10 cellular contexts compared by ENCODE assay signal in genomic region chr20:44186674-44187053, GRCh38. TPM values are rescaled to one million over a fixed set of nuclear protein-coding genes. Genes with fewer than 3 reads are reported as not detected.
DNase-seq lines count a peak whose midpoint lies in the region; ATAC-seq and TF ChIP-seq lines count a peak whose summit lies in the region.
"Had no signal": no experiment of that assay in that cellular context is flagged by ENCODE, and none has a peak within 500 bp of the region (broad histone marks: within the 10 kb centered on the region; RNA-seq: fewer than 3 reads in every experiment).

No MANE protein-coding gene starts in this region.

- no peak for TF ChIP-seq POLR2A in tibial nerve (IDR thresholded peaks at IDR 0.05)

- DNase-seq in DMS 273 (lab: John Stamatoyannopoulos, UW; ENCODE audit: unreplicated experiment), result peak; percentile 33
- DNase-seq in DMS 273 treated with DMSO at 0.1 percent for 48 hours (lab: John Stamatoyannopoulos, UW), result no peak
- DNase-seq in epithelial cell of esophagus (ENCODE audit: low read depth), result no peak
- DNase-seq in tibial nerve (ENCODE audit: low spot score in 2 of 2), result no peak
- no peak for DNase-seq in NCI-H1092 treated with DMSO at 0.1 percent for 48 hours (lab: John Stamatoyannopoulos, UW)
- DNase-seq in NCI-H748 treated with DMSO at 0.1 percent for 48 hours (lab: John Stamatoyannopoulos, UW), result no peak
- DNase-seq: activated CD4-positive, alpha-beta T cell treated with anti-CD3 and anti-CD28 coated beads, Interleukin-2, amount 50 U/mL, for 1 hour had no signal

- H3K4me3 ChIP-seq in epithelial cell of esophagus (ENCODE audit: low read length) (peak overlapping the region; percentile 35), muscle layer of colon (ENCODE audit: low read depth in 1 of 2, low read length in 2 of 2) (peak overlapping the region; percentile 67 to 88), tibial nerve (peak overlapping the region; percentile 13 to 48 (median 25))

- H3K9me3 ChIP-seq in muscle layer of colon (ENCODE audit: low read length) (no peaks in the 10 kb centered on the region), tibial nerve (no peaks in the 10 kb centered on the region)

- ATAC-seq in GM21390 (IDR thresholded peaks at IDR 0.05; ENCODE audit: unreplicated experiment), result no peak

- TF ChIP-seq CTCF in epithelial cell of esophagus (IDR thresholded peaks at IDR 0.05; ENCODE audit: insufficient read depth, low read depth, low read length, missing control alignments), result no peak
- TF ChIP-seq CTCF in tibial nerve (IDR thresholded peaks at IDR 0.05), result no peak

- H3K9ac ChIP-seq in muscle layer of colon (ENCODE audit: low read length), result peak overlapping the region; percentile 96

- peaks cover 42% of the 10 kb centered on the region for H3K4me1 ChIP-seq in muscle layer of colon (ENCODE audit: insufficient read depth, low read length)
- peaks cover 0 to 19% (median 10%) of the 10 kb centered on the region in 4 donors for H3K4me1 ChIP-seq in tibial nerve

- TF ChIP-seq EP300 in tibial nerve (IDR thresholded peaks at IDR 0.05), result no peak

- WGBS in tibial nerve, 2 donors, result 13% methylated on average over 10 to 14 of the region's 14 CpGs

- H3K36me3 ChIP-seq in muscle layer of colon (ENCODE audit: insufficient read depth, low read length) (peaks cover 4% of the 10 kb centered on the region), tibial nerve (no peaks in the 10 kb centered on the region)

- H3K27me3 ChIP-seq in muscle layer of colon (ENCODE audit: control insufficient read depth in 1 of 2, insufficient read depth in 2 of 2, low read length in 2 of 2) (no peaks in the 10 kb centered on the region), tibial nerve (peaks cover 0 to 25% of the 10 kb centered on the region in 2 donors)

- H3K27ac ChIP-seq in muscle layer of colon (ENCODE audit: low read depth, low read length) (peak overlapping the region; percentile 84), tibial nerve (peak overlapping the region in 1 of 4 donors; percentile 56)
- H3K27ac ChIP-seq: 22Rv1 had no signal

RNA-seq across cellular contexts. Expression of gene JPH2, which starts 0.3 kb away (rescaled TPM):
- 1 to 10 TPM; 3.1 to 6.3 (median 5.3) TPM for total RNA-seq in tibial nerve

RNA-seq across cellular contexts. Expression of gene OSER1, which starts 23.9 kb away (rescaled TPM):
- 10 to 100 TPM; 31.2 to 47.9 (median 35.3) TPM for total RNA-seq in tibial nerve

Comparison
In these comparisons a context has a peak if more than half of its experiments do, and no peak if none do; other contexts are left out.
1. H3K4me3 ChIP-seq: peak in every context shown above with its lines; median percentile 78 in muscle layer of colon; 35 in epithelial cell of esophagus; 25 in tibial nerve.